8 cellular contexts compared by ENCODE assay signal in genomic region chr1:84690397-84691138, GRCh38. TPM values are rescaled to one million over a fixed set of nuclear protein-coding genes. Genes with fewer than 3 reads are reported as not detected.
DNase-seq lines count a peak whose midpoint lies in the region; ATAC-seq and TF ChIP-seq lines count a peak whose summit lies in the region.

Gene SSX2IP, minus strand, starts transcription at chr1:84690461. Its CDS starts 19,242 bp downstream, at chr1:84671219.

- TF ChIP-seq CTCF in GM20000 (IDR thresholded peaks at IDR 0.05; ENCODE audit: extremely low read depth, missing control alignments) (no peak), lung (IDR thresholded peaks at IDR 0.05; ENCODE audit: control extremely low read depth, extremely low read depth) (no peak)

- ATAC-seq in lung (ENCODE audit: insufficient read depth, low FRiP score) = peak; percentile 96

- H3K4me1 ChIP-seq in lung (ENCODE audit: control insufficient read depth in 2 of 2, insufficient read depth in 2 of 2, low read length in 2 of 2) = peaks cover 2 to 4% of the 10 kb centered on the region in 2 donors

- peak within 1 kb of the TSS; percentile 74 to 89 for H3K27ac ChIP-seq in lung (ENCODE audit: low read depth in 1 of 2, low read length in 1 of 2)

- WGBS in lung, 2 donors = 1% methylated on average over 55 to 68 of the region's 68 CpGs

- DNase-seq in CMK (ENCODE audit: low read depth) = peak; percentile 90
- peak; percentile 98 for DNase-seq in GM20000 (ENCODE audit: low spot score)
- peak; percentile 85 for DNase-seq in HS-5 (ENCODE audit: low read depth)
- peak; percentile 93 for DNase-seq in NK-92 (lab: John Stamatoyannopoulos, UW; ENCODE audit: unreplicated experiment)
- DNase-seq in activated CD8-positive, alpha-beta memory T cell treated with anti-CD3 and anti-CD28 coated beads for 1 hour (ENCODE audit: extremely low read depth in 1 of 2, low read depth in 1 of 2) = peak; percentile 98 to 100
- DNase-seq in effector CD8-positive, alpha-beta T cell (lab: John Stamatoyannopoulos, UW) = peak; percentile 99
- peak; percentile 99 for DNase-seq in lung (ENCODE audit: low spot score)
- peak; percentile 100 for DNase-seq in stimulated activated CD4-positive, alpha-beta T cell treated with anti-CD3 and anti-CD28 coated beads, TNF-alpha, amount 100 ng/mL, for 24 hours (ENCODE audit: low read depth in 3 of 3)

- H3K27me3 ChIP-seq in lung (ENCODE audit: control insufficient read depth, insufficient read depth) = no peaks in the 10 kb centered on the region

- H3K4me3 ChIP-seq in lung = peak within 1 kb of the TSS; percentile 93

- H3K36me3 ChIP-seq in lung (ENCODE audit: control insufficient read depth in 2 of 2, insufficient read depth in 2 of 2, low read length in 2 of 2) = no peaks in the 10 kb centered on the region

- peaks cover 0 to 2% of the 10 kb centered on the region in 2 donors for H3K9me3 ChIP-seq in lung (ENCODE audit: control insufficient read depth in 2 of 2, insufficient read depth in 1 of 2, low read length in 1 of 2)

RNA-seq across cellular contexts. Expression of gene SSX2IP, which starts in this region (rescaled TPM):
- 10 to 100 TPM in 1 of 2 donors, 1 to 10 TPM in 1; 7.2 to 12.1 TPM for total RNA-seq in lung
- polyA plus RNA-seq in lung = 1 to 10 TPM; 2.7 to 3.0 TPM

Comparison
In these comparisons a context has a peak if more than half of its experiments do, and no peak if none do; other contexts are left out.
1. Peak in every context shown above with its lines: DNase-seq, ATAC-seq, H3K4me3 ChIP-seq and H3K27ac ChIP-seq.